In the genomic region with DNA sequence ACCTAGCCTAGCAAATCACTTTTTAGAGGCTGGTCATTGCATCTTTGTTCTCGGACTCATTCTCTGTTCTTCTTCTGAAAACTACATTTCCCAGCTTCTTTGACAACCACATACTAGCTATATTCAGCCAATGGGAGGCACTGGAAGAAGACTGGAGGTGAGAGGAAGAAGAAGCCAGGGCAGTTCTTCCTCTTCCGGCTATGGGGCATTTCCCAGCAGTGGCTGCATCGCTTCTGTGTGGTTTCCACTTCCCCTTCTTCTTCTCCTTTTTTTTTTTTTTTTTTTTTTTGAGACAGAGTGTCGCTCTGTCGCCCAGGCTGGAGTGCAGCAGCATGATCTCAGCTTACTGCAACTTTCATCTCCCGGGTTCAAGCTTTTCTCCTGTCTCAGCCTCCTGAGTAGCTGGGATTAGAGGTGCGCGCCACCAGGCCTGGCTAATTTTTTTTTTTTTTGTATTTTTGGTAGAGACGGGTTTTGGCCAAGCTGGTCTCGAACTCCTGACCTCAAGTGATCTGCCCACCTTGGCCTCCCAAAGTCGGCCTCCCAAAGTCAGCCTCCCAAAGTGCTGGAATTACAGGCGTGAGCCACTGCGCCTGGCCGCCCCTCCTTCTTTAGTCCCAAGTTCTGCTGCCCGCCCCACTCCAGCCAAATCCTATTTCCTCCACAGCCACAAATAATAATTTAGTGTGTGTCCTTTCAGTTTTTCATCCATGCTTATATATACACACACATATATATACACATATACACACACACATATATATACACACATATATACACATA, we compare ENCODE assay signal across 1 cellular context.
TF ChIP-seq lines count a peak whose summit lies in the region.

No MANE protein-coding gene starts in this region.

TF ChIP-seq in GM12878, 131 proteins besides CTCF, POLR2A, EP300 and RAD21 (continued from another document):
- TF ChIP-seq ZNF592 (IDR thresholded peaks at IDR 0.05) (no peak), KLF5 (IDR thresholded peaks at IDR 0.05; ENCODE audit: partially characterized antibody) (no peak), SREBF1 (IDR thresholded peaks at IDR 0.05; ENCODE audit: low read length) (no peak), PAX8 (IDR thresholded peaks at IDR 0.05) (no peak), RELA (IDR thresholded peaks at IDR 0.05; ENCODE audit: borderline replicate concordance, partially characterized antibody) (no peak), CBX5 (IDR thresholded peaks at IDR 0.05; ENCODE audit: low read depth) (no peak), IRF4 (IDR thresholded peaks at IDR 0.05; ENCODE audit: low read depth, low read length) (no peak), TCF3 (IDR thresholded peaks at IDR 0.05; ENCODE audit: borderline replicate concordance, insufficient read depth, low read depth, low read length) (no peak), NFIC (IDR thresholded peaks at IDR 0.05; ENCODE audit: low read depth, low read length) (no peak), EED (IDR thresholded peaks at IDR 0.05; ENCODE audit: low read depth) (no peak), NR2C1 (IDR thresholded peaks at IDR 0.05) (peak; percentile 6; the same call in 1 of the 2 replicates), ZNF384 (IDR thresholded peaks at IDR 0.05; ENCODE audit: borderline replicate concordance, low read depth, low read length) (peak; percentile 65), NRF1 (conservative IDR thresholded peaks at IDR 0.05; ENCODE audit: low read depth, low read length) (no peak), YBX1 (IDR thresholded peaks at IDR 0.05) (no peak), NBN (IDR thresholded peaks at IDR 0.05) (no peak), MTA3 (IDR thresholded peaks at IDR 0.05; ENCODE audit: borderline replicate concordance, low read length) (no peak), SPI1 (IDR thresholded peaks at IDR 0.05; ENCODE audit: borderline replicate concordance, insufficient read depth, low read depth, low read length) (peak; percentile 77), ZNF622 (IDR thresholded peaks at IDR 0.05) (no peak), POLR2AphosphoS5 (IDR thresholded peaks at IDR 0.05; ENCODE audit: low read length) (no peak), CHD4 (IDR thresholded peaks at IDR 0.05) (no peak), TAF1 (IDR thresholded peaks at IDR 0.05; ENCODE audit: borderline replicate concordance, low read depth, low read length) (no peak), TCF7 (IDR thresholded peaks at IDR 0.05; ENCODE audit: borderline replicate concordance) (no peak), RUNX3 (IDR thresholded peaks at IDR 0.05; ENCODE audit: low read length) (peak; percentile 56)
- TF ChIP-seq, protein P1, sequence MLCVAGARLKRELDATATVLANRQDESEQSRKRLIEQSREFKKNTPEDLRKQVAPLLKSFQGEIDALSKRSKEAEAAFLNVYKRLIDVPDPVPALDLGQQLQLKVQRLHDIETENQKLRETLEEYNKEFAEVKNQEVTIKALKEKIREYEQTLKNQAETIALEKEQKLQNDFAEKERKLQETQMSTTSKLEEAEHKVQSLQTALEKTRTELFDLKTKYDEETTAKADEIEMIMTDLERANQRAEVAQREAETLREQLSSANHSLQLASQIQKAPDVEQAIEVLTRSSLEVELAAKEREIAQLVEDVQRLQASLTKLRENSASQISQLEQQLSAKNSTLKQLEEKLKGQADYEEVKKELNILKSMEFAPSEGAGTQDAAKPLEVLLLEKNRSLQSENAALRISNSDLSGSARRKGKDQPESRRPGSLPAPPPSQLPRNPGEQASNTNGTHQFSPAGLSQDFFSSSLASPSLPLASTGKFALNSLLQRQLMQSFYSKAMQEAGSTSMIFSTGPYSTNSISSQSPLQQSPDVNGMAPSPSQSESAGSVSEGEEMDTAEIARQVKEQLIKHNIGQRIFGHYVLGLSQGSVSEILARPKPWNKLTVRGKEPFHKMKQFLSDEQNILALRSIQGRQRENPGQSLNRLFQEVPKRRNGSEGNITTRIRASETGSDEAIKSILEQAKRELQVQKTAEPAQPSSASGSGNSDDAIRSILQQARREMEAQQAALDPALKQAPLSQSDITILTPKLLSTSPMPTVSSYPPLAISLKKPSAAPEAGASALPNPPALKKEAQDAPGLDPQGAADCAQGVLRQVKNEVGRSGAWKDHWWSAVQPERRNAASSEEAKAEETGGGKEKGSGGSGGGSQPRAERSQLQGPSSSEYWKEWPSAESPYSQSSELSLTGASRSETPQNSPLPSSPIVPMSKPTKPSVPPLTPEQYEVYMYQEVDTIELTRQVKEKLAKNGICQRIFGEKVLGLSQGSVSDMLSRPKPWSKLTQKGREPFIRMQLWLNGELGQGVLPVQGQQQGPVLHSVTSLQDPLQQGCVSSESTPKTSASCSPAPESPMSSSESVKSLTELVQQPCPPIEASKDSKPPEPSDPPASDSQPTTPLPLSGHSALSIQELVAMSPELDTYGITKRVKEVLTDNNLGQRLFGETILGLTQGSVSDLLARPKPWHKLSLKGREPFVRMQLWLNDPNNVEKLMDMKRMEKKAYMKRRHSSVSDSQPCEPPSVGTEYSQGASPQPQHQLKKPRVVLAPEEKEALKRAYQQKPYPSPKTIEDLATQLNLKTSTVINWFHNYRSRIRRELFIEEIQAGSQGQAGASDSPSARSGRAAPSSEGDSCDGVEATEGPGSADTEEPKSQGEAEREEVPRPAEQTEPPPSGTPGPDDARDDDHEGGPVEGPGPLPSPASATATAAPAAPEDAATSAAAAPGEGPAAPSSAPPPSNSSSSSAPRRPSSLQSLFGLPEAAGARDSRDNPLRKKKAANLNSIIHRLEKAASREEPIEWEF (IDR thresholded peaks at IDR 0.05; ENCODE audit: insufficient replicate concordance, low read depth, low read length): no peak
